8 cellular contexts compared by ENCODE assay signal in the genomic region with DNA sequence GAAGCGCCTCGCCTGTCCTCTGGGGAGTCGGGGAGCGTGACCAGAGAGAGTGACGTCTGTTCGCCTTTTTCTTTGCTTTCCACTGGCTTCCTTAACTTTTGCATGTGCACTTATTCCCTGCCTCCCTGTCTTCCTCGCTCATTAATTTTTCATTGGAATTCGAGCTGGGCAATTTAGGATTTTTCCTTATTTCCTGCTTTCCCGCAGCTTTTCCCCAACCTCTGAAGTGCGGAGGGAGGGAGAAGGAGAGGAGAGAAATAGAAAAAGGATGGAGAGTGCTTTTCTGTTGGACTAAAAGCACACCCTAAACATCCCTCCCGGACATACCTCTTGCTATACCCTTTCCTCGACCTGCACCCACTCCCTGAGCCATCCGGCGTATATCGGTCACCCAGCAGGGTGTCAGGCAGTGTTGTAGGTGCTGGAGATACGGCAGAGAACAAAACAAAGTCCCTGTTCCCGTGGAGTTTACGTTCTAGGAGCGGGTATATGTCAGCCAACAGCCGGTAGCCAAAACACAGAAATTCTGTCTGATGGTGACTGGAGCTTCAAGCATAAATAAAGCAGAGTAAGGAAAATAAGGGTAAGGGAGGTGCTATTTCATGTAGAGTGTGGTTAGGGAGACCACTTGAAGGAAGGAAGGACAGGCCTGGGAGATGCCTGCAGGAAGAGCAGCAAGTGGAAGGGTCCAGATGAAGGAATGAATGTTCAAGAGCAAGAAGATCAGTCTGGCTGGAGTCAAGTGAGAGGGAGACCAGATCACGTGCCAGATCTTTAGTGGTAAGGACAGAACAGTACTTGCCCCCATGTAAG.
DNase-seq lines count a peak whose midpoint lies in the region; ATAC-seq and TF ChIP-seq lines count a peak whose summit lies in the region.

No MANE protein-coding gene starts in this region.

- in situ Hi-C loops in astrocyte of the spinal cord (cut with HindIII; ENCODE audit: low sequenced_read_pairs) = no loop called here

- H3K9me3 Mint-ChIP-seq in memory B cell = no peaks in the 10 kb centered on the region

- H3K36me3 ChIP-seq in HUES6 (ENCODE audit: control insufficient read depth, insufficient read depth, low read length) = no peaks in the 10 kb centered on the region

- peak overlapping the region; percentile 95 for H3K27ac Mint-ChIP-seq in memory B cell

- ATAC-seq in memory B cell (ENCODE audit: low read depth) (no peak), GM19328 (IDR thresholded peaks at IDR 0.05; ENCODE audit: unreplicated experiment) (no peak)

- no peak for DNase-seq in AG04449 (ENCODE audit: low read depth, low spot score)
- DNase-seq in astrocyte of the spinal cord (ENCODE audit: low read depth, low spot score) = no peak
- peak in 1 of 2 donors; percentile 6 for DNase-seq in memory B cell (ENCODE audit: low spot score in 2 of 2)
- DNase-seq in SHP77 treated with DMSO at 0.1 percent for 48 hours (lab: John Stamatoyannopoulos, UW) = no peak
- no peak for DNase-seq in stimulated activated CD4-positive, alpha-beta T cell treated with anti-CD3 and anti-CD28 coated beads, Interleukin-12 subunit alpha, Interleukin-12 subunit beta, amount 100 ng/mL, for 4 hours
- no peak for DNase-seq in NCI-H1105 (lab: John Stamatoyannopoulos, UW)

- peaks cover 34% of the 10 kb centered on the region for H3K4me1 Mint-ChIP-seq in memory B cell

- peak overlapping the region; percentile 84; the same call in 1 of the 2 replicates for H3K27ac ChIP-seq in HUES6 (ENCODE audit: low read depth, low read length)

- CTCF ChIA-PET in AG04449 (lab: Yijun Ruan, JAX) = interaction anchor here (0.6 to 1.3 kb wide), 4 partner anchors 9 to 169 kb away, joined by 3 to 7 read pairs (median 4); no protein-coding TSS in a partner anchor

- peaks cover 2% of the 10 kb centered on the region for H3K36me3 Mint-ChIP-seq in memory B cell

- H3K4me1 ChIP-seq in HUES6 (ENCODE audit: control insufficient read depth, insufficient read depth, low read length) = peaks cover 6% of the 10 kb centered on the region; the same call in 1 of the 2 replicates

- no peaks in the 10 kb centered on the region for H3K9me3 ChIP-seq in HUES6 (ENCODE audit: control insufficient read depth, insufficient read depth, low read depth, low read length)

- POLR2A ChIA-PET in AG04449 (lab: Yijun Ruan, JAX) = interaction anchor here (0.8 kb wide), 1 partner anchor 60 kb away, joined by 4 read pairs; no protein-coding TSS in a partner anchor

- H3K4me3 ChIP-seq in AG04449 (ENCODE audit: low read depth, low read length) (peak overlapping the region; percentile 78), HUES6 (ENCODE audit: low read depth, low read length) (peak overlapping the region; percentile 90), astrocyte of the spinal cord (ENCODE audit: low read depth, low read length) (peak overlapping the region; percentile 59)

- peaks cover 18% of the 10 kb centered on the region for H3K27me3 ChIP-seq in HUES6 (ENCODE audit: control insufficient read depth, insufficient read depth, low read length)

- TF ChIP-seq CTCF in AG04449 (IDR thresholded peaks at IDR 0.05; ENCODE audit: insufficient read depth, low read length, missing control alignments) (no peak), astrocyte of the spinal cord (IDR thresholded peaks at IDR 0.05; ENCODE audit: low read depth, low read length) (no peak)

- peak overlapping the region; percentile 89 for H3K9ac ChIP-seq in HUES6 (ENCODE audit: low read length)

- peak overlapping the region; percentile 93 for H3K4me3 Mint-ChIP-seq in memory B cell

- no peaks in the 10 kb centered on the region for H3K27me3 Mint-ChIP-seq in memory B cell
